Comparison of ENCODE assay signal across 9 cellular contexts in genomic region chr6:100257661-100258395, GRCh38.
A peak's percentile ranks its signal among the peaks of the same experiment; 100 is the strongest.
DNase-seq lines count a peak whose midpoint lies in the region; ATAC-seq and TF ChIP-seq lines count a peak whose summit lies in the region.
"Had no signal": no experiment of that assay in that cellular context is flagged by ENCODE, and none has a peak within 500 bp of the region (broad histone marks: within the 10 kb centered on the region; RNA-seq: fewer than 3 reads in every experiment).

No MANE protein-coding gene starts in this region.

- no peaks in the 10 kb centered on the region for H3K27me3 ChIP-seq in brain microvascular endothelial cell (replicated peaks)

- in situ Hi-C loops in ACHN (cut with HindIII; ENCODE audit: low pct_ligation_motif_present, low pct_unique_long_range_greater_than_20kb, low sequenced_read_pairs) (no loop called here), brain microvascular endothelial cell (cut with HindIII; ENCODE audit: low pct_ligation_motif_present, low sequenced_read_pairs) (no loop called here)

- intact Hi-C loops in head of caudate nucleus (cut with DNase I) = no loop called here

- peak; percentile 67 for DNase-seq in ACHN
- DNase-seq in NCI-H146 treated with DMSO at 0.1 percent for 48 hours (lab: John Stamatoyannopoulos, UW; ENCODE audit: unreplicated experiment) = peak; percentile 59
- DNase-seq in brain microvascular endothelial cell = peak; percentile 82
- peak; percentile 59 for DNase-seq in retina
- DNase-seq in activated gamma-delta T cell (lab: John Stamatoyannopoulos, UW) = no peak
- DNase-seq in head of caudate nucleus = no peak

- H3K27ac ChIP-seq in brain microvascular endothelial cell = peak overlapping the region; percentile 66

- peak; percentile 17 for TF ChIP-seq CTCF in brain microvascular endothelial cell (IDR thresholded peaks at IDR 0.05; ENCODE audit: low read depth, low read length, missing control alignments)

- peak overlapping the region; percentile 15 for H3K4me3 ChIP-seq in brain microvascular endothelial cell (ENCODE audit: low read depth, low read length)
- H3K4me3 ChIP-seq: HAP-1 had no signal

- no peaks in the 10 kb centered on the region for H3K36me3 ChIP-seq in brain microvascular endothelial cell (replicated peaks)
- H3K36me3 ChIP-seq: HAP-1 had no signal

- peak; percentile 79 for ATAC-seq in GM18858 (IDR thresholded peaks at IDR 0.05; ENCODE audit: unreplicated experiment)
- peak; percentile 94 for ATAC-seq in HG02973 (IDR thresholded peaks at IDR 0.05; ENCODE audit: unreplicated experiment)

Comparison
In these comparisons a context has a peak if more than half of its experiments do, and no peak if none do; other contexts are left out.
1. DNase-seq: peak in ACHN (single experiment), NCI-H146 treated with DMSO at 0.1 percent for 48 hours (single experiment), brain microvascular endothelial cell (single experiment) and retina (single experiment); none in activated gamma-delta T cell (single experiment) and head of caudate nucleus (0 of 42).